In genomic region chr1:86704456-86704971, GRCh38 we compare ENCODE assay signal across 1 cellular context.
TF ChIP-seq lines count a peak whose summit lies in the region.

TSS of gene SH3GLB1 (plus strand) at chr1:86704576. CDS start at chr1:86704900, 324 bp downstream.

TF ChIP-seq in K562, 482 proteins besides CTCF, POLR2A, EP300 and RAD21 (continued from another document and continues in another):
- TF ChIP-seq JUND (IDR thresholded peaks at IDR 0.05; ENCODE audit: borderline replicate concordance, low read depth, low read length) (no peak; the same call in 1 of the 2 replicates), JUND (tag; IDR thresholded peaks at IDR 0.05; ENCODE audit: borderline replicate concordance, low read depth, low read length) (peak; percentile 11; the same call in 1 of the 3 replicates), EP400 (IDR thresholded peaks at IDR 0.05) (peak; percentile 87; the same call in 1 of the 2 replicates), STAG1 (CRISPR knock-in tag; IDR thresholded peaks at IDR 0.05; ENCODE audit: borderline replicate concordance) (no peak), HINFP (tag; conservative IDR thresholded peaks at IDR 0.05; ENCODE audit: low read depth) (no peak), ZBTB26 (CRISPR knock-in tag; IDR thresholded peaks at IDR 0.05) (peak; percentile 64; the same call in 1 of the 2 replicates), RBM14 (IDR thresholded peaks at IDR 0.05; ENCODE audit: borderline replicate concordance, insufficient read depth, low read depth, low read length) (no peak), RFX1 (IDR thresholded peaks at IDR 0.05) (no peak), ZHX1 (conservative IDR thresholded peaks at IDR 0.05; ENCODE audit: low read length) (no peak), SMARCC2 (IDR thresholded peaks at IDR 0.05; ENCODE audit: low read depth) (no peak), PHB (CRISPR knock-in tag; IDR thresholded peaks at IDR 0.05) (0 out of 2 replicates have a peak, but pooled peaks have one; percentile 62), PCBP2 (IDR thresholded peaks at IDR 0.05; ENCODE audit: low read depth, low read length, poor library complexity, severe bottlenecking) (peak; percentile 42), ZNF347 (CRISPR knock-in tag; IDR thresholded peaks at IDR 0.05; ENCODE audit: low read depth) (no peak), HMGN3 (IDR thresholded peaks at IDR 0.05; ENCODE audit: borderline replicate concordance, extremely low read depth, insufficient read length, low read depth, low read length) (peak; percentile 61), POLR3G (IDR thresholded peaks at IDR 0.05; ENCODE audit: extremely low read depth, insufficient read length, insufficient replicate concordance) (no peak), KLF10 (CRISPR knock-in tag; IDR thresholded peaks at IDR 0.05) (no peak), KAT8 (IDR thresholded peaks at IDR 0.05; ENCODE audit: low read depth) (no peak), NFXL1 (CRISPR knock-in tag; IDR thresholded peaks at IDR 0.05) (no peak), YBX1 (IDR thresholded peaks at IDR 0.05) (no peak), HIVEP1 (CRISPR knock-in tag; IDR thresholded peaks at IDR 0.05) (no peak), ZNF280A (IDR thresholded peaks at IDR 0.05; ENCODE audit: low read depth, partially characterized antibody) (no peak), FOXA3 (CRISPR knock-in tag; conservative IDR thresholded peaks at IDR 0.05 in 1 of 2, IDR thresholded peaks at IDR 0.05 in 1 of 2) (no peak), MXD1 (CRISPR knock-in tag; IDR thresholded peaks at IDR 0.05; ENCODE audit: borderline replicate concordance, poor library complexity, severe bottlenecking) (no peak), THAP12 (CRISPR knock-in tag; IDR thresholded peaks at IDR 0.05) (peak; percentile 52; the same call in 1 of the 2 replicates), ZNF449 (CRISPR knock-in tag; IDR thresholded peaks at IDR 0.05) (no peak), RREB1 (CRISPR knock-in tag; IDR thresholded peaks at IDR 0.05) (peak; percentile 71; the same call in 1 of the 2 replicates), CBX8 (IDR thresholded peaks at IDR 0.05; ENCODE audit: borderline replicate concordance, extremely low read depth, low read depth, low read length, poor library complexity, severe bottlenecking) (no peak), ZBTB7A (IDR thresholded peaks at IDR 0.05; ENCODE audit: borderline replicate concordance, control insufficient read depth, low read depth, low read length) (peak; percentile 93), ZNF277 (CRISPR knock-in tag; IDR thresholded peaks at IDR 0.05; ENCODE audit: borderline replicate concordance) (no peak), SMC3 (conservative IDR thresholded peaks at IDR 0.05; ENCODE audit: insufficient read depth, low read depth, low read length) (no peak; the same call in 1 of the 2 replicates), SAFB2 (IDR thresholded peaks at IDR 0.05; ENCODE audit: borderline replicate concordance, low read depth, low read length, severe bottlenecking) (no peak), RCOR1 (IDR thresholded peaks at IDR 0.05; ENCODE audit: borderline replicate concordance in 1 of 2, low read depth in 2 of 2, low read length in 2 of 2) (peak in 1 of 2 experiments; percentile 24; a peak in 1 of 4 replicates), SNRNP70 (optimal IDR thresholded peaks at IDR 0.05; ENCODE audit: low read depth, low read length) (no peak), ETS1 (conservative IDR thresholded peaks at IDR 0.05; ENCODE audit: control insufficient read depth, low read depth, low read length) (no peak; the same call in 1 of the 2 replicates), ATF7 (IDR thresholded peaks at IDR 0.05) (peak; percentile 40; the same call in 1 of the 2 replicates), POU5F1 (IDR thresholded peaks at IDR 0.05; ENCODE audit: borderline replicate concordance, low read depth, low read length, partially characterized antibody) (no peak), ZNF431 (CRISPR knock-in tag; IDR thresholded peaks at IDR 0.05) (no peak), KDM5B (IDR thresholded peaks at IDR 0.05; ENCODE audit: insufficient replicate concordance, low read depth, low read length) (peak; percentile 55), MTA3 (IDR thresholded peaks at IDR 0.05; ENCODE audit: borderline replicate concordance) (peak; percentile 70; the same call in 1 of the 2 replicates)
